Comparison of ENCODE assay signal across 7 cellular contexts in the genomic region with DNA sequence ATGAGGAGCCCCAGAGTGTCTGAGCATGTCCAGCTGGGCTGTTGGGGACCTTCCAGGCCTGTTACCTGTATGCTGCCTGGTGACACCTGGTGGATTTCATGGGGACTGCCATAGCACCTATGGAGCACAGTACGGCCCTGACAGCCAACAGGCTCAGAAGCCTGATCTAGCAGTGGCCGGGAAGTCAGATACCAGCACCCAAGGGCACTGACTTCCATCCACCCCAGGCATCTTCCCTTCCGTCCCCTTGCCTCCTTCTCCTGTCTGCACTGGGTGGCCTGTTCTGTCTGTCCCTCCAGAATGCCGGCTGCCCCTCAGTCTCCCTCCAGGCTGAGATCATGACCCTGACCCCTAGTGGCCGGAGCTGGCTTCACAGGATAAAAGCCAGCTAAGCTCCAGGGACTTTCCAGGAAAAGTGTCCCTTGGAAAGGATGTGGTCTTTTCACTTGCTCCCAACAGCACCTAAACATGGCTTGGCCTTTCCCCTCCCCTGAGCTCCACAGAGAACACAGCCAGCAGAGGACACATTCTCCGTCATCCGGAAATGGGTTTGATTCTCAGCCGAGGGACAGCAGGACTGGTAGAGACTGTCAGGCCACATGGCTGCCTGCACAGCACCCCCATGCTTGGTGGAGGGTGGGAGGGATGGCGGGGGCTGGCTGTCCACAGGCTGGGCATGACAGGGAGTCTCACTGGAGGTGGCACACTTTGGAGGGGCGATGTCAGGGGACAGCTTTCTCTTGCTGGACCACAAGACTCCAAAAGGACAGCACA.
A peak's percentile ranks its signal among the peaks of the same experiment; 100 is the strongest.
DNase-seq lines count a peak whose midpoint lies in the region; ATAC-seq and FAIRE-seq lines count a peak whose summit lies in the region.

No MANE protein-coding gene starts in this region.

- H3K36me3 Mint-ChIP-seq in stimulated activated naive CD8-positive, alpha-beta T cell treated with anti-CD3 and anti-CD28 coated beads, Interleukin-15, Interleukin-2, amounts not matched to agents 100 ng/mL and 50 ng/mL, for 24 hours (ENCODE audit: low read depth): peaks cover 29% of the 10 kb centered on the region

- peak overlapping the region; percentile 36 for H3K9ac ChIP-seq in mucosa of stomach (ENCODE audit: low read length)

- H3K4me1 Mint-ChIP-seq in stimulated activated naive CD8-positive, alpha-beta T cell treated with anti-CD3 and anti-CD28 coated beads, Interleukin-15, Interleukin-2, amounts not matched to agents 100 ng/mL and 50 ng/mL, for 24 hours (ENCODE audit: low read depth): peaks cover 11% of the 10 kb centered on the region

- FAIRE-seq in GM19239 (lab: Jason Lieb, UNC): peak; percentile 79

- no peaks in the 10 kb centered on the region for H3K9me3 ChIP-seq in effector memory CD4-positive, alpha-beta T cell (ENCODE audit: control insufficient read depth, low read length)
- H3K9me3 ChIP-seq in mucosa of stomach (ENCODE audit: control insufficient read depth, low read length): no peaks in the 10 kb centered on the region

- DNase-seq in GM19239 (ENCODE audit: insufficient read length, low spot score) (peak; percentile 51), OCI-M2 (lab: John Stamatoyannopoulos, UW; ENCODE audit: unreplicated experiment) (no peak)
- peak; percentile 77 for DNase-seq in activated CD4-positive, alpha-beta T cell treated with anti-CD3 and anti-CD28 coated beads for 48 hours
- peak; percentile 32 to 63 (median 54) for DNase-seq in effector memory CD4-positive, alpha-beta T cell

- no peaks in the 10 kb centered on the region for H3K27me3 ChIP-seq in effector memory CD4-positive, alpha-beta T cell (replicated peaks; ENCODE audit: control insufficient read depth, insufficient read depth, low read length, poor library complexity, severe bottlenecking)
- no peaks in the 10 kb centered on the region for H3K27me3 ChIP-seq in mucosa of stomach (ENCODE audit: control insufficient read depth, insufficient read depth, low read length)

- H3K4me1 ChIP-seq in effector memory CD4-positive, alpha-beta T cell (ENCODE audit: control insufficient read depth, insufficient read depth, low read length, poor library complexity, severe bottlenecking): no peaks in the 10 kb centered on the region
- H3K4me1 ChIP-seq in mucosa of stomach (ENCODE audit: control insufficient read depth, insufficient read depth, low read length): peaks cover 8% of the 10 kb centered on the region

- H3K9me3 Mint-ChIP-seq in stimulated activated naive CD8-positive, alpha-beta T cell treated with anti-CD3 and anti-CD28 coated beads, Interleukin-15, Interleukin-2, amounts not matched to agents 100 ng/mL and 50 ng/mL, for 24 hours: no peaks in the 10 kb centered on the region

- H3K27ac Mint-ChIP-seq in stimulated activated naive CD8-positive, alpha-beta T cell treated with anti-CD3 and anti-CD28 coated beads, Interleukin-15, Interleukin-2, amounts not matched to agents 100 ng/mL and 50 ng/mL, for 24 hours: no peak overlapping the region

- no peaks in the 10 kb centered on the region for H3K27me3 Mint-ChIP-seq in stimulated activated naive CD8-positive, alpha-beta T cell treated with anti-CD3 and anti-CD28 coated beads, Interleukin-15, Interleukin-2, amounts not matched to agents 100 ng/mL and 50 ng/mL, for 24 hours

- no peak overlapping the region for H3K27ac ChIP-seq in effector memory CD4-positive, alpha-beta T cell (ENCODE audit: insufficient read depth, low read length, poor library complexity, severe bottlenecking)

- peak overlapping the region; percentile 58 for H3K4me3 Mint-ChIP-seq in stimulated activated naive CD8-positive, alpha-beta T cell treated with anti-CD3 and anti-CD28 coated beads, Interleukin-15, Interleukin-2, amounts not matched to agents 100 ng/mL and 50 ng/mL, for 24 hours

- peak; percentile 92 for ATAC-seq in HG03432 (IDR thresholded peaks at IDR 0.05; ENCODE audit: unreplicated experiment)

- peak overlapping the region; percentile 20 for H3K4me3 ChIP-seq in effector memory CD4-positive, alpha-beta T cell (ENCODE audit: insufficient read depth, low read depth, low read length, poor library complexity, severe bottlenecking)
- peak overlapping the region; percentile 20 for H3K4me3 ChIP-seq in mucosa of stomach (ENCODE audit: low read length)

- peaks cover 13% of the 10 kb centered on the region for H3K36me3 ChIP-seq in effector memory CD4-positive, alpha-beta T cell (ENCODE audit: control insufficient read depth, insufficient read depth, low read length)
- H3K36me3 ChIP-seq in mucosa of stomach (ENCODE audit: control insufficient read depth, insufficient read depth, low read length): no peaks in the 10 kb centered on the region
